30 cellular contexts compared by ENCODE assay signal in the genomic region with DNA sequence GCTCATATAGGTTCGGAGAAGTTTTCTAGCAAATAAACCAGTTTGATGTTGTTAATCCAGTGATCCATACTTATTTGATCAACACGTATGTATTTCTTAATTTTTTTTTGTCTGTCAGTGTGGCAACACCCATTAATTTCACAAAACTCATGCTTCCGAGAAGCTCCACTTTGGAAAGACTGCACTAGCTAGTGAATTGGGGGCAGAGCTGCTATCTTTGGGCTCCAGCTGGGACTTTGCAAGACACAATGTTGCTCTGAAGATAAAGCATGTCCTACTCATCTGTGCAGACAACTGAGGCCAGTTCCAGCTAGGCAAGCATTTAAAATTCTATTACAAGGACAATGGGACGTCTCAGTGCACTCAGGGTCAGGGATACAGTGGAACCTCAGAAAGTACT.
DNase-seq lines count a peak whose midpoint lies in the region; ATAC-seq, FAIRE-seq and TF ChIP-seq lines count a peak whose summit lies in the region.
"Had no signal": no experiment of that assay in that cellular context is flagged by ENCODE, and none has a peak within 500 bp of the region (broad histone marks: within the 10 kb centered on the region; RNA-seq: fewer than 3 reads in every experiment).

No MANE protein-coding gene starts in this region.

- H3K23ac ChIP-seq in mesenchymal stem cell (ENCODE audit: low read length in 2 of 2), result no peak overlapping the region

- peak overlapping the region; percentile 28 for H2AFZ ChIP-seq in K562 (ENCODE audit: low read depth, low read length)
- no peak overlapping the region for H2AFZ ChIP-seq in mesenchymal stem cell (ENCODE audit: low read depth, low read length)

- POLR2A ChIA-PET in K562 (lab: Yijun Ruan, JAX), result interaction anchor here (0.7 to 1.2 kb wide), 2 partner anchors 9 to 14 kb away, joined by 3 to 4 read pairs; no protein-coding TSS in a partner anchor

- no peaks in the 10 kb centered on the region for H4K20me1 ChIP-seq in K562 (replicated peaks; ENCODE audit: control insufficient read depth, insufficient read depth, low read length)
- H4K20me1 ChIP-seq: BLaER1 had no signal

- peak; percentile 88 for FAIRE-seq in K562 (lab: Jason Lieb, UNC)
- FAIRE-seq in frontal cortex (lab: Jason Lieb, UNC), result no peak
- FAIRE-seq: A204.1, D721Med, GM12878, GM12892, GM18507, GM19239 had no signal

- H3K36me3 ChIP-seq in K562 (ENCODE audit: control insufficient read depth, insufficient read depth, low read length) (no peaks in the 10 kb centered on the region), mesenchymal stem cell (ENCODE audit: control insufficient read depth in 1 of 2, insufficient read depth in 2 of 2, low read depth in 1 of 2, low read length in 2 of 2) (no peaks in the 10 kb centered on the region)
- H3K36me3 ChIP-seq: BE2C, BLaER1 had no signal

- H2BK5ac ChIP-seq in mesenchymal stem cell (ENCODE audit: low read depth, low read length, poor library complexity, severe bottlenecking), result no peak overlapping the region

- CTCF ChIA-PET in K562 (lab: Yijun Ruan, JAX; ENCODE audit: low intra/inter-chr PET ratio), result no interaction called here

- TF ChIP-seq POLR2A in K562 (conservative IDR thresholded peaks at IDR 0.05), result no peak

- H4K91ac ChIP-seq in mesenchymal stem cell (ENCODE audit: low read length), result no peak overlapping the region

- no peaks in the 10 kb centered on the region for H3K79me2 ChIP-seq in K562 (ENCODE audit: control insufficient read depth, insufficient read depth, low read length)

- no peak overlapping the region for H3K9ac ChIP-seq in K562 (ENCODE audit: insufficient read depth in 1 of 2, low read depth in 2 of 2, low read length in 2 of 2)
- no peak overlapping the region for H3K9ac ChIP-seq in mesenchymal stem cell (ENCODE audit: low read length)
- H3K9ac ChIP-seq: BLaER1 had no signal

- H2BK15ac ChIP-seq in mesenchymal stem cell (ENCODE audit: low read depth, poor library complexity, severe bottlenecking), result no peak overlapping the region

- in situ Hi-C loops in K562 (cut with MboI), result no loop called here

- no TSS peak for BruUV-seq in K562 (replicated peaks; lab: Mats Ljungman, UMichigan)

- peak; percentile 94 for ATAC-seq in K562
- ATAC-seq: GM12878 had no signal

- H3K4me3 ChIP-seq in K562 (no peak overlapping the region), mesenchymal stem cell (ENCODE audit: insufficient read depth in 1 of 2, low read depth in 1 of 2, low read length in 2 of 2) (no peak overlapping the region)
- H3K4me3 ChIP-seq: BLaER1, GM12878 had no signal

- no peaks in the 10 kb centered on the region for H3K79me1 ChIP-seq in mesenchymal stem cell (replicated peaks; ENCODE audit: low read length, poor library complexity, severe bottlenecking)

- H3K9me1 ChIP-seq in K562 (ENCODE audit: control insufficient read depth, insufficient read depth, low read length), result no peaks in the 10 kb centered on the region

- TF ChIP-seq CTCF in K562 (IDR thresholded peaks at IDR 0.05 in 2 of 3, conservative IDR thresholded peaks at IDR 0.05 in 1 of 3; ENCODE audit: insufficient read depth in 2 of 3, low read depth in 1 of 3, low read length in 3 of 3), result no peak

- H2BK12ac ChIP-seq in mesenchymal stem cell (ENCODE audit: low read length in 2 of 2), result no peak overlapping the region

- peak overlapping the region; percentile 7 for H4K8ac ChIP-seq in mesenchymal stem cell (ENCODE audit: low read length)

- no peak overlapping the region for H2AK5ac ChIP-seq in mesenchymal stem cell (ENCODE audit: low read length, severe bottlenecking)

- no peak overlapping the region for H2BK120ac ChIP-seq in mesenchymal stem cell (ENCODE audit: low read depth, low read length)

- WGBS in K562 (ENCODE audit: insufficient coverage, low coverage, missing lambda C conversion rate), result 1% methylated on average over 4 of the region's 4 CpGs
- 88% methylated on average over 3 of the region's 4 CpGs for WGBS in mesenchymal stem cell

- TF ChIP-seq RAD21 in K562 (CRISPR knock-in tag; conservative IDR thresholded peaks at IDR 0.05 in 1 of 2, IDR thresholded peaks at IDR 0.05 in 1 of 2), result no peak

- H3K4me2 ChIP-seq in K562 (ENCODE audit: insufficient read depth, low read length) (peak overlapping the region; percentile 64), mesenchymal stem cell (ENCODE audit: low read length, poor library complexity, severe bottlenecking) (no peak overlapping the region)
- H3K4me2 ChIP-seq: BLaER1 had no signal

- H3K18ac ChIP-seq in mesenchymal stem cell (ENCODE audit: low read depth in 1 of 2, low read length in 2 of 2), result no peak overlapping the region

- DNase-seq in K562 (ENCODE audit: extremely low read depth in 1 of 4, low spot score in 3 of 4) (peak; percentile 23 to 81 (median 50)), mesenchymal stem cell (no peak), occipital lobe (lab: John Stamatoyannopoulos, UW) (peak; percentile 13), frontal cortex (ENCODE audit: low spot score in 2 of 2) (no peak), DMS 273 (lab: John Stamatoyannopoulos, UW; ENCODE audit: unreplicated experiment) (no peak), SW 1271 (lab: John Stamatoyannopoulos, UW) (no peak), HuH-7 (ENCODE audit: low spot score) (no peak)
- DNase-seq: 8988T; ACHN; BE2C; C1 segment of cervical spinal cord; Caco-2; Calu3; CD4-positive, alpha-beta memory T cell; CD4-positive, CD25-positive, alpha-beta regulatory T cell; CD8-positive, alpha-beta memory T cell; DMS 273 treated with DMSO at 0.1 percent for 48 hours; DMS153; DMS53; DMS79; DND-41; EL; GDM1 had no signal

- H3K27me3 ChIP-seq in K562 (ENCODE audit: control insufficient read depth in 2 of 2, insufficient read depth in 2 of 2, low read length in 2 of 2) (no peaks in the 10 kb centered on the region; a peak in 1 of 5 replicates), mesenchymal stem cell (ENCODE audit: control insufficient read depth in 1 of 2, insufficient read depth in 1 of 2, low read length in 2 of 2) (peaks cover 0 to 5% of the 10 kb centered on the region in 2 experiments)
- H3K27me3 ChIP-seq: BE2C, BLaER1 had no signal

- H3K9me3 ChIP-seq in K562 (replicated peaks; ENCODE audit: control insufficient read depth, insufficient read depth, low read depth, low read length), result no peaks in the 10 kb centered on the region
- no peaks in the 10 kb centered on the region for H3K9me3 ChIP-seq in mesenchymal stem cell (ENCODE audit: control insufficient read depth, low read length)
- H3K9me3 ChIP-seq: BE2C, BLaER1, Caco-2 had no signal

- H3K4me1 ChIP-seq in K562 (replicated peaks in 1 of 2; ENCODE audit: control insufficient read depth in 2 of 2, insufficient read depth in 2 of 2, low read length in 2 of 2), result peaks cover 0 to 22% of the 10 kb centered on the region in 2 experiments; a peak in 2 of 5 replicates
- no peaks in the 10 kb centered on the region for H3K4me1 ChIP-seq in mesenchymal stem cell (ENCODE audit: control insufficient read depth, insufficient read depth, low read depth, low read length)
- H3K4me1 ChIP-seq: BE2C, Caco-2 had no signal

- intact Hi-C loops in K562 (cut with micrococcal nuclease), result no loop called here

- H3K14ac ChIP-seq in mesenchymal stem cell (ENCODE audit: low read length in 2 of 2), result no peak overlapping the region

- H3K27ac ChIP-seq in K562 (ENCODE audit: extremely low read depth, low read depth, low read length) (peak overlapping the region; percentile 49; the same call in 2 of the 3 replicates), mesenchymal stem cell (ENCODE audit: low read length, poor library complexity, severe bottlenecking) (no peak overlapping the region)
- H3K27ac ChIP-seq: BLaER1 had no signal

- no peak overlapping the region for H3K4ac ChIP-seq in mesenchymal stem cell (ENCODE audit: low read depth in 1 of 2, low read length in 2 of 2)

- peak; percentile 86; the same call in 1 of the 2 replicates for TF ChIP-seq EP300 in K562 (IDR thresholded peaks at IDR 0.05; ENCODE audit: low read length)

TF ChIP-seq in K562, 482 proteins besides CTCF, POLR2A, EP300 and RAD21 (continues in another document):
- TF ChIP-seq ZNF384 (IDR thresholded peaks at IDR 0.05; ENCODE audit: low read depth, low read length) (no peak), CREB1 (IDR thresholded peaks at IDR 0.05) (0 out of 2 replicates have a peak, but pooled peaks have one; percentile 18), CREB1 (CRISPR knock-in tag; IDR thresholded peaks at IDR 0.05) (no peak), POLR3A (IDR thresholded peaks at IDR 0.05; ENCODE audit: borderline replicate concordance, extremely low read depth, insufficient read depth, insufficient read length) (no peak), FOSL1 (tag; conservative IDR thresholded peaks at IDR 0.05) (peak; percentile 58), MTA2 (IDR thresholded peaks at IDR 0.05; ENCODE audit: low read depth) (peak; percentile 86), POLR2AphosphoS5 (IDR thresholded peaks at IDR 0.05; ENCODE audit: control insufficient read depth, insufficient read depth, low read depth, low read length) (peak; percentile 81), CBFA2T2 (conservative IDR thresholded peaks at IDR 0.05) (peak; percentile 89), RBM39 (optimal IDR thresholded peaks at IDR 0.05; ENCODE audit: low read depth, low read length) (no peak), CBFA2T3 (IDR thresholded peaks at IDR 0.05) (peak; percentile 92), DPF2 (IDR thresholded peaks at IDR 0.05) (peak; percentile 94)
- TF ChIP-seq, protein P1, sequence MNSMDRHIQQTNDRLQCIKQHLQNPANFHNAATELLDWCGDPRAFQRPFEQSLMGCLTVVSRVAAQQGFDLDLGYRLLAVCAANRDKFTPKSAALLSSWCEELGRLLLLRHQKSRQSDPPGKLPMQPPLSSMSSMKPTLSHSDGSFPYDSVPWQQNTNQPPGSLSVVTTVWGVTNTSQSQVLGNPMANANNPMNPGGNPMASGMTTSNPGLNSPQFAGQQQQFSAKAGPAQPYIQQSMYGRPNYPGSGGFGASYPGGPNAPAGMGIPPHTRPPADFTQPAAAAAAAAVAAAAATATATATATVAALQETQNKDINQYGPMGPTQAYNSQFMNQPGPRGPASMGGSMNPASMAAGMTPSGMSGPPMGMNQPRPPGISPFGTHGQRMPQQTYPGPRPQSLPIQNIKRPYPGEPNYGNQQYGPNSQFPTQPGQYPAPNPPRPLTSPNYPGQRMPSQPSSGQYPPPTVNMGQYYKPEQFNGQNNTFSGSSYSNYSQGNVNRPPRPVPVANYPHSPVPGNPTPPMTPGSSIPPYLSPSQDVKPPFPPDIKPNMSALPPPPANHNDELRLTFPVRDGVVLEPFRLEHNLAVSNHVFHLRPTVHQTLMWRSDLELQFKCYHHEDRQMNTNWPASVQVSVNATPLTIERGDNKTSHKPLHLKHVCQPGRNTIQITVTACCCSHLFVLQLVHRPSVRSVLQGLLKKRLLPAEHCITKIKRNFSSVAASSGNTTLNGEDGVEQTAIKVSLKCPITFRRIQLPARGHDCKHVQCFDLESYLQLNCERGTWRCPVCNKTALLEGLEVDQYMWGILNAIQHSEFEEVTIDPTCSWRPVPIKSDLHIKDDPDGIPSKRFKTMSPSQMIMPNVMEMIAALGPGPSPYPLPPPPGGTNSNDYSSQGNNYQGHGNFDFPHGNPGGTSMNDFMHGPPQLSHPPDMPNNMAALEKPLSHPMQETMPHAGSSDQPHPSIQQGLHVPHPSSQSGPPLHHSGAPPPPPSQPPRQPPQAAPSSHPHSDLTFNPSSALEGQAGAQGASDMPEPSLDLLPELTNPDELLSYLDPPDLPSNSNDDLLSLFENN (IDR thresholded peaks at IDR 0.05; ENCODE audit: low read depth in 2 of 2, low read length in 2 of 2), result peak in 1 of 2 experiments; percentile 73; a peak in 2 of 4 replicates

Comparison
In these comparisons a context has a peak if more than half of its experiments do, and no peak if none do; other contexts are left out.
1. DNase-seq: peak in K562 (4 of 4) and occipital lobe (single experiment); none in mesenchymal stem cell (single experiment), frontal cortex (0 of 2), DMS 273 (single experiment), SW 1271 (0 of 2) and HuH-7 (single experiment).